In the genomic region with DNA sequence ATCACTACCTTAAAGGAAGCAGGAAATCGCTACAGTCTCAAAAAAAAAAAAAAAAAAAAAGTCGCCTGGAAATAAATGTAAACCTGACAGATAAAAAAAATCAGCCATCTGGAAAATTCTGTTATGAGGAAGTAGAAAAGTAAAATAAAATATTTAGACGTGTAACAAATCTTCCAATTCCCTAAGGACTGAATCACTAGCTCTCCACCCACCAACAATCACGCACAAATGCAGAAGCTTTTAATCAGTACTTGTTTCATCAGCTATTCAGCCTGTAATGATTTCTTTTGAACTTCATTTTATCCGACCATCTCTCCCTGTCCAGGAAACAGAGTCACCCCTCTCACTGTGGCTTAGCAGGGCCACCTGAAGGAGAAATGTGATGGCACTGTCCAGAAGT, we compare ENCODE assay signal across 18 cellular contexts. TPM values are rescaled to one million over a fixed set of nuclear protein-coding genes. Genes with fewer than 3 reads are reported as not detected.
DNase-seq lines count a peak whose midpoint lies in the region; ATAC-seq and TF ChIP-seq lines count a peak whose summit lies in the region.
"Had no signal": no experiment of that assay in that cellular context is flagged by ENCODE, and none has a peak within 500 bp of the region (broad histone marks: within the 10 kb centered on the region; RNA-seq: fewer than 3 reads in every experiment).

No MANE protein-coding gene starts in this region.

- peaks cover 15% of the 10 kb centered on the region for H3K4me1 Mint-ChIP-seq in stimulated activated effector memory CD8-positive, alpha-beta T cell treated with anti-CD3 and anti-CD28 coated beads, Interleukin-12 subunit alpha, Interleukin-12 subunit beta, amount 100 ng/mL, for 72 hours

- H3K79me2 ChIP-seq in OCI-LY3 (ENCODE audit: low read length): no peaks in the 10 kb centered on the region

- H3K36me3 ChIP-seq in OCI-LY3 (replicated peaks; ENCODE audit: low read depth, low read length) (peaks cover 3% of the 10 kb centered on the region), ovary (no peaks in the 10 kb centered on the region)
- H3K36me3 ChIP-seq: breast epithelium had no signal

- no peak for TF ChIP-seq POLR2A in ovary (IDR thresholded peaks at IDR 0.05)

- no peak overlapping the region for H2AFZ ChIP-seq in OCI-LY3 (ENCODE audit: low read depth, low read length)
- H2AFZ ChIP-seq: parathyroid adenoma had no signal

- peak overlapping the region; percentile 41 for H3K27ac Mint-ChIP-seq in stimulated activated effector memory CD8-positive, alpha-beta T cell treated with anti-CD3 and anti-CD28 coated beads, Interleukin-12 subunit alpha, Interleukin-12 subunit beta, amount 100 ng/mL, for 72 hours
- H3K27ac Mint-ChIP-seq: activated naive CD4-positive, alpha-beta T cell treated with anti-CD3 and anti-CD28 coated beads, Interleukin-2, amount 10 ng/mL, durations not matched to agents 7 days and 5 days had no signal

- 0 out of 2 replicates have a peak overlapping the region, but pooled peaks have one; percentile 13 for H3K4me2 ChIP-seq in OCI-LY3 (ENCODE audit: low read length)

- H3K27me3 ChIP-seq in OCI-LY3 (ENCODE audit: low read depth, low read length) (peaks cover 11% of the 10 kb centered on the region), ovary (no peaks in the 10 kb centered on the region)
- H3K27me3 ChIP-seq: breast epithelium, spleen had no signal

- H3K4me3 Mint-ChIP-seq in stimulated activated effector memory CD8-positive, alpha-beta T cell treated with anti-CD3 and anti-CD28 coated beads, Interleukin-12 subunit alpha, Interleukin-12 subunit beta, amount 100 ng/mL, for 72 hours: no peak overlapping the region
- H3K4me3 Mint-ChIP-seq: activated naive CD4-positive, alpha-beta T cell treated with anti-CD3 and anti-CD28 coated beads, Interleukin-2, amount 10 ng/mL, durations not matched to agents 7 days and 5 days had no signal

- H3K9ac ChIP-seq in OCI-LY3 (ENCODE audit: low read length): no peak overlapping the region
- H3K9ac ChIP-seq: parathyroid adenoma had no signal

- H3K27ac ChIP-seq in OCI-LY3 (ENCODE audit: low read length): no peak overlapping the region
- peak overlapping the region in 1 of 2 donors; percentile 8 for H3K27ac ChIP-seq in ovary
- H3K27ac ChIP-seq: breast epithelium, parathyroid adenoma had no signal

- no peaks in the 10 kb centered on the region for H3K9me3 Mint-ChIP-seq in stimulated activated effector memory CD8-positive, alpha-beta T cell treated with anti-CD3 and anti-CD28 coated beads, Interleukin-12 subunit alpha, Interleukin-12 subunit beta, amount 100 ng/mL, for 72 hours
- H3K9me3 Mint-ChIP-seq: activated naive CD4-positive, alpha-beta T cell treated with anti-CD3 and anti-CD28 coated beads, Interleukin-2, amount 10 ng/mL, durations not matched to agents 7 days and 5 days had no signal

- DNase-seq in CD1c-positive myeloid dendritic cell (ENCODE audit: extremely low spot score) (peak; percentile 37), fibroblast of gingiva (ENCODE audit: low read depth) (peak; percentile 69), activated gamma-delta T cell (lab: John Stamatoyannopoulos, UW) (no peak), NCI-H1694 treated with DMSO at 0.1 percent for 48 hours (lab: John Stamatoyannopoulos, UW) (no peak), ovary (no peak)
- DNase-seq in stimulated activated effector memory CD8-positive, alpha-beta T cell treated with anti-CD3 and anti-CD28 coated beads, Interleukin-12 subunit alpha, Interleukin-12 subunit beta, amount 100 ng/mL, for 72 hours (ENCODE audit: low spot score in 2 of 2): no peak
- no peak for DNase-seq in stimulated activated CD4-positive, alpha-beta T cell treated with anti-CD3 and anti-CD28 coated beads, Interleukin-4, amount 100 ng/mL, for 4 hours
- DNase-seq: activated CD8-positive, alpha-beta memory T cell treated with anti-CD3 and anti-CD28 coated beads, Interleukin-2, amount 50 U/mL, for 48 hours; activated naive CD4-positive, alpha-beta T cell treated with anti-CD3 and anti-CD28 coated beads, Interleukin-2, amount 10 ng/mL, durations not matched to agents 7 days and 5 days; Calu3; effector CD4-positive, alpha-beta T cell; mesendoderm; spleen; substantia nigra; T-helper 1 cell had no signal

- peaks cover 33% of the 10 kb centered on the region for H3K4me1 ChIP-seq in OCI-LY3 (ENCODE audit: low read length)
- H3K4me1 ChIP-seq in ovary (ENCODE audit: insufficient read depth): peaks cover 8% of the 10 kb centered on the region
- H3K4me1 ChIP-seq: breast epithelium had no signal

- TF ChIP-seq CTCF in OCI-LY3 (IDR thresholded peaks at IDR 0.05; ENCODE audit: low read depth, low read length) (no peak), ovary (IDR thresholded peaks at IDR 0.05) (no peak)

- ATAC-seq in stimulated activated effector memory CD8-positive, alpha-beta T cell treated with anti-CD3 and anti-CD28 coated beads, Interleukin-12 subunit alpha, Interleukin-12 subunit beta, amount 100 ng/mL, for 72 hours: no peak

- no peak for TF ChIP-seq EP300 in ovary (IDR thresholded peaks at IDR 0.05)

- H3K4me3 ChIP-seq in OCI-LY3 (ENCODE audit: low read length) (no peak overlapping the region), ovary (no peak overlapping the region)
- H3K4me3 ChIP-seq: breast epithelium, spleen had no signal

- intact Hi-C loops in ovary (cut with DNase I): no loop called here

- H3K9me3 ChIP-seq in OCI-LY3 (ENCODE audit: insufficient read depth, low read length): no peaks in the 10 kb centered on the region
- H3K9me3 ChIP-seq in ovary: no peaks in the 10 kb centered on the region
- H3K9me3 ChIP-seq: breast epithelium, spleen had no signal

- H3K36me3 Mint-ChIP-seq in stimulated activated effector memory CD8-positive, alpha-beta T cell treated with anti-CD3 and anti-CD28 coated beads, Interleukin-12 subunit alpha, Interleukin-12 subunit beta, amount 100 ng/mL, for 72 hours: peaks cover 10% of the 10 kb centered on the region

- no peaks in the 10 kb centered on the region for H4K20me1 ChIP-seq in OCI-LY3 (ENCODE audit: insufficient read depth, low read length)

- 6 to 13% (median 7%) methylated on average over 5 of the region's 5 CpGs for WGBS in ovary, 3 donors

RNA-seq across cellular contexts. Expression of gene SLC23A2, which starts 59.0 kb away (rescaled TPM):
- total RNA-seq in ovary: 10 to 100 TPM; 28.7 to 95.6 (median 61.0) TPM
- 10 to 100 TPM; 36.1 to 62.9 TPM for polyA plus RNA-seq in ovary

Comparison
In these comparisons a context has a peak if more than half of its experiments do, and no peak if none do; other contexts are left out.
1. DNase-seq: peak in CD1c-positive myeloid dendritic cell (single experiment) and fibroblast of gingiva (single experiment); none in stimulated activated effector memory CD8-positive, alpha-beta T cell treated with anti-CD3 and anti-CD28 coated beads, Interleukin-12 subunit alpha, Interleukin-12 subunit beta, amount 100 ng/mL, for 72 hours (0 of 2), activated gamma-delta T cell (single experiment), NCI-H1694 treated with DMSO at 0.1 percent for 48 hours (single experiment), ovary (0 of 5) and stimulated activated CD4-positive, alpha-beta T cell treated with anti-CD3 and anti-CD28 coated beads, Interleukin-4, amount 100 ng/mL, for 4 hours (0 of 2).